ENCODE assay signal across 1 cellular context in genomic region chr17:45170280-45170975, GRCh38.
TF ChIP-seq lines count a peak whose summit lies in the region.

No MANE protein-coding gene starts in this region.

TF ChIP-seq in H1, 55 proteins besides CTCF, POLR2A, EP300 and RAD21:
- no peak for TF ChIP-seq EZH2 (IDR thresholded peaks at IDR 0.05; ENCODE audit: low read depth, low read length, severe bottlenecking)
- TF ChIP-seq ATF2 (IDR thresholded peaks at IDR 0.05; ENCODE audit: low read length), result no peak
- no peak for TF ChIP-seq KDM5A (IDR thresholded peaks at IDR 0.05; ENCODE audit: low read length)
- TF ChIP-seq POU5F1 (IDR thresholded peaks at IDR 0.05; ENCODE audit: low read depth, low read length), result no peak
- TF ChIP-seq MAX (IDR thresholded peaks at IDR 0.05), result peak; percentile 25; the same call in 1 of the 2 replicates
